ENCODE assay signal across 1 cellular context in the genomic region with DNA sequence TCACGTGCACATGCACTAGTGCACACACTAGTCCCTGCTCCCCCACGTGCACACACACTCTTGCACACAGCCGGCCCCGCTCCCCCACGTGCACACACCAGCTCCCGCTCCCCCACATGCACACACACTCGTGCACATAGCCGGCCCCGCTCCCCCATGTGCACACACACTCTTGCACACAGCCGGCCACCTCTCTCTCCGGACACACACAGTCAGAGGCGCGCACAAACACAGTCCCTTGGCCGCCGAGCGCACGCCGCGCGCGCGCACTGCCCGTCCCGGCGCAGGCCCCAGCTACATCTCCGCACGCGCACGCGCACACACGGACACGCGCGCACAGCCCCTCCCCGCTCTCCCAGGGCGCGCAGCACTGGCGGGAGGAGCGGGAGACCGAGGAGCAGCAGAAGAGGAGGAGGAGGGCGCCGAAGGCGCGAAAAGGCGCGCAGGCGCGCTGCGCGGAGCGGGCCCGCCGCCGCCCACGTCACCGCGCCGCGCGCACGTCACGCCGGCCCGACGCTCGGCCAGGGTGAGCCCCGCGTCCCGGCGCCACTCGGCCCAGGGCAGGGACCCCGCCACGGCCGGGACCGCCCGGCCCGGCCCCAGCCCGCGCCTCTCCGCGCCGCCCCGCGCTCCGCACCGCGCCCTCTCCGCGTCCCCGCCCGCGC.
TF ChIP-seq lines count a peak whose summit lies in the region.

A gene with protein sequence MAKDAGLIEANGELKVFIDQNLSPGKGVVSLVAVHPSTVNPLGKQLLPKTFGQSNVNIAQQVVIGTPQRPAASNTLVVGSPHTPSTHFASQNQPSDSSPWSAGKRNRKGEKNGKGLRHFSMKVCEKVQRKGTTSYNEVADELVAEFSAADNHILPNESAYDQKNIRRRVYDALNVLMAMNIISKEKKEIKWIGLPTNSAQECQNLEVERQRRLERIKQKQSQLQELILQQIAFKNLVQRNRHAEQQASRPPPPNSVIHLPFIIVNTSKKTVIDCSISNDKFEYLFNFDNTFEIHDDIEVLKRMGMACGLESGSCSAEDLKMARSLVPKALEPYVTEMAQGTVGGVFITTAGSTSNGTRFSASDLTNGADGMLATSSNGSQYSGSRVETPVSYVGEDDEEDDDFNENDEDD (plus strand): TSS at position 549 of the 665 bp plus-strand sequence. CDS start 1,085 bp downstream, outside the sequence.

TF ChIP-seq in HepG2, 621 proteins besides CTCF, POLR2A, EP300 and RAD21 (continued from another document and continues in another):
- TF ChIP-seq, protein P1, sequence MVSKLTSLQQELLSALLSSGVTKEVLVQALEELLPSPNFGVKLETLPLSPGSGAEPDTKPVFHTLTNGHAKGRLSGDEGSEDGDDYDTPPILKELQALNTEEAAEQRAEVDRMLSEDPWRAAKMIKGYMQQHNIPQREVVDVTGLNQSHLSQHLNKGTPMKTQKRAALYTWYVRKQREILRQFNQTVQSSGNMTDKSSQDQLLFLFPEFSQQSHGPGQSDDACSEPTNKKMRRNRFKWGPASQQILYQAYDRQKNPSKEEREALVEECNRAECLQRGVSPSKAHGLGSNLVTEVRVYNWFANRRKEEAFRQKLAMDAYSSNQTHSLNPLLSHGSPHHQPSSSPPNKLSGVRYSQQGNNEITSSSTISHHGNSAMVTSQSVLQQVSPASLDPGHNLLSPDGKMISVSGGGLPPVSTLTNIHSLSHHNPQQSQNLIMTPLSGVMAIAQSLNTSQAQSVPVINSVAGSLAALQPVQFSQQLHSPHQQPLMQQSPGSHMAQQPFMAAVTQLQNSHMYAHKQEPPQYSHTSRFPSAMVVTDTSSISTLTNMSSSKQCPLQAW (CRISPR knock-in tag; IDR thresholded peaks at IDR 0.05) = no peak
- TF ChIP-seq ZNF17 (CRISPR knock-in tag; IDR thresholded peaks at IDR 0.05) = no peak
- peak; percentile 40 for TF ChIP-seq ZNF883 (CRISPR knock-in tag; IDR thresholded peaks at IDR 0.05; ENCODE audit: not compliant biosample characterization)
- TF ChIP-seq NBN (conservative IDR thresholded peaks at IDR 0.05) = no peak
- TF ChIP-seq, protein P2, sequence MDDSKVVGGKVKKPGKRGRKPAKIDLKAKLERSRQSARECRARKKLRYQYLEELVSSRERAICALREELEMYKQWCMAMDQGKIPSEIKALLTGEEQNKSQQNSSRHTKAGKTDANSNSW (CRISPR knock-in tag; IDR thresholded peaks at IDR 0.05; ENCODE audit: borderline replicate concordance) = no peak
- no peak for TF ChIP-seq NR2F6 (IDR thresholded peaks at IDR 0.05)
- no peak for TF ChIP-seq NR2F6 (CRISPR knock-in tag; IDR thresholded peaks at IDR 0.05)
- TF ChIP-seq ZNF713 (CRISPR knock-in tag; IDR thresholded peaks at IDR 0.05) = no peak
- TF ChIP-seq ZNF367 (CRISPR knock-in tag; IDR thresholded peaks at IDR 0.05; ENCODE audit: borderline replicate concordance) = no peak
- TF ChIP-seq ZNF644 (CRISPR knock-in tag; IDR thresholded peaks at IDR 0.05; ENCODE audit: low read depth) = no peak
- TF ChIP-seq KAT2B (IDR thresholded peaks at IDR 0.05; ENCODE audit: borderline replicate concordance, low read depth, low read length) = no peak
- no peak for TF ChIP-seq FOXA3 (CRISPR knock-in tag; IDR thresholded peaks at IDR 0.05)
- no peak for TF ChIP-seq ZNF674 (CRISPR knock-in tag; IDR thresholded peaks at IDR 0.05; ENCODE audit: low read depth)
- TF ChIP-seq CEBPB (IDR thresholded peaks at IDR 0.05; ENCODE audit: borderline replicate concordance, low read depth, low read length) = no peak
- TF ChIP-seq HDAC1 (CRISPR knock-in tag; IDR thresholded peaks at IDR 0.05) = no peak
- TF ChIP-seq ZNF773 (CRISPR knock-in tag; IDR thresholded peaks at IDR 0.05; ENCODE audit: borderline replicate concordance) = no peak
- no peak for TF ChIP-seq ZNF781 (CRISPR knock-in tag; IDR thresholded peaks at IDR 0.05; ENCODE audit: borderline replicate concordance, not compliant biosample characterization)
- no peak for TF ChIP-seq ZFYVE20 (CRISPR knock-in tag; IDR thresholded peaks at IDR 0.05; ENCODE audit: borderline replicate concordance, low read depth)
- TF ChIP-seq, protein P3, sequence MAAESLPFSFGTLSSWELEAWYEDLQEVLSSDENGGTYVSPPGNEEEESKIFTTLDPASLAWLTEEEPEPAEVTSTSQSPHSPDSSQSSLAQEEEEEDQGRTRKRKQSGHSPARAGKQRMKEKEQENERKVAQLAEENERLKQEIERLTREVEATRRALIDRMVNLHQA (CRISPR knock-in tag; IDR thresholded peaks at IDR 0.05) = no peak
- TF ChIP-seq, protein P4, sequence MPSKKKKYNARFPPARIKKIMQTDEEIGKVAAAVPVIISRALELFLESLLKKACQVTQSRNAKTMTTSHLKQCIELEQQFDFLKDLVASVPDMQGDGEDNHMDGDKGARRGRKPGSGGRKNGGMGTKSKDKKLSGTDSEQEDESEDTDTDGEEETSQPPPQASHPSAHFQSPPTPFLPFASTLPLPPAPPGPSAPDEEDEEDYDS (CRISPR knock-in tag; IDR thresholded peaks at IDR 0.05) = no peak
- TF ChIP-seq HOXA9 (CRISPR knock-in tag; IDR thresholded peaks at IDR 0.05; ENCODE audit: borderline replicate concordance) = no peak
- peak; percentile 67; the same call in 1 of the 2 replicates for TF ChIP-seq KDM5A (IDR thresholded peaks at IDR 0.05; ENCODE audit: borderline replicate concordance, low read length)
- TF ChIP-seq GZF1 (CRISPR knock-in tag; IDR thresholded peaks at IDR 0.05) = no peak
- TF ChIP-seq ZNF207 (IDR thresholded peaks at IDR 0.05; ENCODE audit: borderline replicate concordance) = no peak
- no peak for TF ChIP-seq ZSCAN9 (CRISPR knock-in tag; IDR thresholded peaks at IDR 0.05; ENCODE audit: borderline replicate concordance)
- no peak for TF ChIP-seq MIXL1 (CRISPR knock-in tag; IDR thresholded peaks at IDR 0.05)
- peak; percentile 42; the same call in 1 of the 2 replicates for TF ChIP-seq MTA1 (CRISPR knock-in tag; IDR thresholded peaks at IDR 0.05; ENCODE audit: borderline replicate concordance)
- no peak for TF ChIP-seq HCFC1 (IDR thresholded peaks at IDR 0.05; ENCODE audit: low read depth, low read length)
- TF ChIP-seq RXRA (CRISPR knock-in tag; IDR thresholded peaks at IDR 0.05) = no peak
- TF ChIP-seq, protein P5, sequence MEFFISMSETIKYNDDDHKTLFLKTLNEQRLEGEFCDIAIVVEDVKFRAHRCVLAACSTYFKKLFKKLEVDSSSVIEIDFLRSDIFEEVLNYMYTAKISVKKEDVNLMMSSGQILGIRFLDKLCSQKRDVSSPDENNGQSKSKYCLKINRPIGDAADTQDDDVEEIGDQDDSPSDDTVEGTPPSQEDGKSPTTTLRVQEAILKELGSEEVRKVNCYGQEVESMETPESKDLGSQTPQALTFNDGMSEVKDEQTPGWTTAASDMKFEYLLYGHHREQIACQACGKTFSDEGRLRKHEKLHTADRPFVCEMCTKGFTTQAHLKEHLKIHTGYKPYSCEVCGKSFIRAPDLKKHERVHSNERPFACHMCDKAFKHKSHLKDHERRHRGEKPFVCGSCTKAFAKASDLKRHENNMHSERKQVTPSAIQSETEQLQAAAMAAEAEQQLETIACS (CRISPR knock-in tag; IDR thresholded peaks at IDR 0.05) = peak; percentile 98
- 0 out of 2 replicates have a peak, but pooled peaks have one; percentile 55 for TF ChIP-seq REPIN1 (CRISPR knock-in tag; IDR thresholded peaks at IDR 0.05; ENCODE audit: borderline replicate concordance, low read depth)
- no peak for TF ChIP-seq ZNF430 (CRISPR knock-in tag; IDR thresholded peaks at IDR 0.05)
- TF ChIP-seq, protein P6, sequence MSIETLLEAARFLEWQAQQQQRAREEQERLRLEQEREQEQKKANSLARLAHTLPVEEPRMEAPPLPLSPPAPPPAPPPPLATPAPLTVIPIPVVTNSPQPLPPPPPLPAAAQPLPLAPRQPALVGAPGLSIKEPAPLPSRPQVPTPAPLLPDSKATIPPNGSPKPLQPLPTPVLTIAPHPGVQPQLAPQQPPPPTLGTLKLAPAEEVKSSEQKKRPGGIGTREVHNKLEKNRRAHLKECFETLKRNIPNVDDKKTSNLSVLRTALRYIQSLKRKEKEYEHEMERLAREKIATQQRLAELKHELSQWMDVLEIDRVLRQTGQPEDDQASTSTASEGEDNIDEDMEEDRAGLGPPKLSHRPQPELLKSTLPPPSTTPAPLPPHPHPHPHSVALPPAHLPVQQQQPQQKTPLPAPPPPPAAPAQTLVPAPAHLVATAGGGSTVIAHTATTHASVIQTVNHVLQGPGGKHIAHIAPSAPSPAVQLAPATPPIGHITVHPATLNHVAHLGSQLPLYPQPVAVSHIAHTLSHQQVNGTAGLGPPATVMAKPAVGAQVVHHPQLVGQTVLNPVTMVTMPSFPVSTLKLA (IDR thresholded peaks at IDR 0.05) = peak; percentile 88
- TF ChIP-seq MYNN (CRISPR knock-in tag; IDR thresholded peaks at IDR 0.05; ENCODE audit: low read depth) = no peak
- TF ChIP-seq, protein P7, sequence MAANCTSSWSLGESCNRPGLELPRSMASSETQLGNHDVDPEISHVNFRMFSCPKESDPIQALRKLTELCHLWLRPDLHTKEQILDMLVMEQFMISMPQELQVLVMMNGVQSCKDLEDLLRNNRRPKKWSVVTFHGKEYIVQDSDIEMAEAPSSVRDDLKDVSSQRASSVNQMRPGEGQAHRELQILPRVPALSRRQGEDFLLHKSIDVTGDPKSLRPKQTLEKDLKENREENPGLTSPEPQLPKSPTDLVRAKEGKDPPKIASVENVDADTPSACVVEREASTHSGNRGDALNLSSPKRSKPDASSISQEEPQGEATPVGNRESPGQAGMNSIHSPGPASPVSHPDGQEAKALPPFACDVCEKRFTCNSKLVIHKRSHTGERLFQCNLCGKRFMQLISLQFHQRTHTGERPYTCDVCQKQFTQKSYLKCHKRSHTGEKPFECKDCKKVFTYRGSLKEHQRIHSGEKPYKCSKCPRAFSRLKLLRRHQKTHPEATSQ (CRISPR knock-in tag; IDR thresholded peaks at IDR 0.05; ENCODE audit: borderline replicate concordance) = 0 out of 2 replicates have a peak, but pooled peaks have one; percentile 24
- TF ChIP-seq, protein P8, sequence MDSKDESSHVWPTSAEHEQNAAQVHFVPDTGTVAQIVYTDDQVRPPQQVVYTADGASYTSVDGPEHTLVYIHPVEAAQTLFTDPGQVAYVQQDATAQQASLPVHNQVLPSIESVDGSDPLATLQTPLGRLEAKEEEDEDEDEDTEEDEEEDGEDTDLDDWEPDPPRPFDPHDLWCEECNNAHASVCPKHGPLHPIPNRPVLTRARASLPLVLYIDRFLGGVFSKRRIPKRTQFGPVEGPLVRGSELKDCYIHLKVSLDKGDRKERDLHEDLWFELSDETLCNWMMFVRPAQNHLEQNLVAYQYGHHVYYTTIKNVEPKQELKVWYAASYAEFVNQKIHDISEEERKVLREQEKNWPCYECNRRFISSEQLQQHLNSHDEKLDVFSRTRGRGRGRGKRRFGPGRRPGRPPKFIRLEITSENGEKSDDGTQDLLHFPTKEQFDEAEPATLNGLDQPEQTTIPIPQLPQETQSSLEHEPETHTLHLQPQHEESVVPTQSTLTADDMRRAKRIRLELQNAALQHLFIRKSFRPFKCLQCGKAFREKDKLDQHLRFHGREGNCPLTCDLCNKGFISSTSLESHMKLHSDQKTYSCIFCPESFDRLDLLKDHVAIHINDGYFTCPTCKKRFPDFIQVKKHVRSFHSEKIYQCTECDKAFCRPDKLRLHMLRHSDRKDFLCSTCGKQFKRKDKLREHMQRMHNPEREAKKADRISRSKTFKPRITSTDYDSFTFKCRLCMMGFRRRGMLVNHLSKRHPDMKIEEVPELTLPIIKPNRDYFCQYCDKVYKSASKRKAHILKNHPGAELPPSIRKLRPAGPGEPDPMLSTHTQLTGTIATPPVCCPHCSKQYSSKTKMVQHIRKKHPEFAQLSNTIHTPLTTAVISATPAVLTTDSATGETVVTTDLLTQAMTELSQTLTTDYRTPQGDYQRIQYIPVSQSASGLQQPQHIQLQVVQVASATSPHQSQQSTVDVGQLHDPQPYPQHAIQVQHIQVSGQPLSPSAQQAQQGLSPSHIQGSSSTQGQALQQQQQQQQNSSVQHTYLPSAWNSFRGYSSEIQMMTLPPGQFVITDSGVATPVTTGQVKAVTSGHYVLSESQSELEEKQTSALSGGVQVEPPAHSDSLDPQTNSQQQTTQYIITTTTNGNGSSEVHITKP (CRISPR knock-in tag; IDR thresholded peaks at IDR 0.05; ENCODE audit: low read depth) = no peak
- TF ChIP-seq, protein P9, sequence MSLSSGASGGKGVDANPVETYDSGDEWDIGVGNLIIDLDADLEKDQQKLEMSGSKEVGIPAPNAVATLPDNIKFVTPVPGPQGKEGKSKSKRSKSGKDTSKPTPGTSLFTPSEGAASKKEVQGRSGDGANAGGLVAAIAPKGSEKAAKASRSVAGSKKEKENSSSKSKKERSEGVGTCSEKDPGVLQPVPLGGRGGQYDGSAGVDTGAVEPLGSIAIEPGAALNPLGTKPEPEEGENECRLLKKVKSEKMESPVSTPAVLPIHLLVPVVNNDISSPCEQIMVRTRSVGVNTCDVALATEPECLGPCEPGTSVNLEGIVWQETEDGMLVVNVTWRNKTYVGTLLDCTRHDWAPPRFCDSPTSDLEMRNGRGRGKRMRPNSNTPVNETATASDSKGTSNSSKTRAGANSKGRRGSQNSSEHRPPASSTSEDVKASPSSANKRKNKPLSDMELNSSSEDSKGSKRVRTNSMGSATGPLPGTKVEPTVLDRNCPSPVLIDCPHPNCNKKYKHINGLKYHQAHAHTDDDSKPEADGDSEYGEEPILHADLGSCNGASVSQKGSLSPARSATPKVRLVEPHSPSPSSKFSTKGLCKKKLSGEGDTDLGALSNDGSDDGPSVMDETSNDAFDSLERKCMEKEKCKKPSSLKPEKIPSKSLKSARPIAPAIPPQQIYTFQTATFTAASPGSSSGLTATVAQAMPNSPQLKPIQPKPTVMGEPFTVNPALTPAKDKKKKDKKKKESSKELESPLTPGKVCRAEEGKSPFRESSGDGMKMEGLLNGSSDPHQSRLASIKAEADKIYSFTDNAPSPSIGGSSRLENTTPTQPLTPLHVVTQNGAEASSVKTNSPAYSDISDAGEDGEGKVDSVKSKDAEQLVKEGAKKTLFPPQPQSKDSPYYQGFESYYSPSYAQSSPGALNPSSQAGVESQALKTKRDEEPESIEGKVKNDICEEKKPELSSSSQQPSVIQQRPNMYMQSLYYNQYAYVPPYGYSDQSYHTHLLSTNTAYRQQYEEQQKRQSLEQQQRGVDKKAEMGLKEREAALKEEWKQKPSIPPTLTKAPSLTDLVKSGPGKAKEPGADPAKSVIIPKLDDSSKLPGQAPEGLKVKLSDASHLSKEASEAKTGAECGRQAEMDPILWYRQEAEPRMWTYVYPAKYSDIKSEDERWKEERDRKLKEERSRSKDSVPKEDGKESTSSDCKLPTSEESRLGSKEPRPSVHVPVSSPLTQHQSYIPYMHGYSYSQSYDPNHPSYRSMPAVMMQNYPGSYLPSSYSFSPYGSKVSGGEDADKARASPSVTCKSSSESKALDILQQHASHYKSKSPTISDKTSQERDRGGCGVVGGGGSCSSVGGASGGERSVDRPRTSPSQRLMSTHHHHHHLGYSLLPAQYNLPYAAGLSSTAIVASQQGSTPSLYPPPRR (CRISPR knock-in tag; IDR thresholded peaks at IDR 0.05; ENCODE audit: borderline replicate concordance) = no peak
- TF ChIP-seq ZFP62 (CRISPR knock-in tag; IDR thresholded peaks at IDR 0.05) = no peak
- no peak for TF ChIP-seq ZNF7 (CRISPR knock-in tag; IDR thresholded peaks at IDR 0.05)
- TF ChIP-seq, protein P10, sequence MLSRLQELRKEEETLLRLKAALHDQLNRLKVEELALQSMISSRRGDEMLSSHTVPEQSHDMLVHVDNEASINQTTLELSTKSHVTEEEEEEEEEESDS (CRISPR knock-in tag; IDR thresholded peaks at IDR 0.05; ENCODE audit: borderline replicate concordance) = no peak
- no peak for TF ChIP-seq ZNF572 (CRISPR knock-in tag; IDR thresholded peaks at IDR 0.05)
- TF ChIP-seq ZNF354B (CRISPR knock-in tag; IDR thresholded peaks at IDR 0.05) = no peak
